ENCODE assay signal across 2 cellular contexts in genomic region chr3:97108136-97108535, GRCh38.
A peak's percentile ranks its signal among the peaks of the same experiment; 100 is the strongest.
TF ChIP-seq lines count a peak whose summit lies in the region.

No MANE protein-coding gene starts in this region.

TF ChIP-seq in HepG2, 621 proteins besides CTCF, POLR2A, EP300 and RAD21 (continued from another document):
- TF ChIP-seq SAFB2 (CRISPR knock-in tag; IDR thresholded peaks at IDR 0.05; ENCODE audit: borderline replicate concordance, low read depth) (no peak), CSRNP1 (CRISPR knock-in tag; IDR thresholded peaks at IDR 0.05) (no peak), ATF1 (CRISPR knock-in tag; IDR thresholded peaks at IDR 0.05) (no peak), ZNF441 (CRISPR knock-in tag; IDR thresholded peaks at IDR 0.05; ENCODE audit: borderline replicate concordance) (no peak), RFX3 (CRISPR knock-in tag; IDR thresholded peaks at IDR 0.05) (no peak), POLR2AphosphoS5 (IDR thresholded peaks at IDR 0.05; ENCODE audit: low read depth, low read length) (no peak), MAFF (IDR thresholded peaks at IDR 0.05; ENCODE audit: low read depth, low read length) (peak; percentile 96), ZNF44 (CRISPR knock-in tag; IDR thresholded peaks at IDR 0.05) (no peak), CENPX (CRISPR knock-in tag; IDR thresholded peaks at IDR 0.05) (no peak), ZNF451 (CRISPR knock-in tag; IDR thresholded peaks at IDR 0.05) (no peak)
- TF ChIP-seq, protein P1, sequence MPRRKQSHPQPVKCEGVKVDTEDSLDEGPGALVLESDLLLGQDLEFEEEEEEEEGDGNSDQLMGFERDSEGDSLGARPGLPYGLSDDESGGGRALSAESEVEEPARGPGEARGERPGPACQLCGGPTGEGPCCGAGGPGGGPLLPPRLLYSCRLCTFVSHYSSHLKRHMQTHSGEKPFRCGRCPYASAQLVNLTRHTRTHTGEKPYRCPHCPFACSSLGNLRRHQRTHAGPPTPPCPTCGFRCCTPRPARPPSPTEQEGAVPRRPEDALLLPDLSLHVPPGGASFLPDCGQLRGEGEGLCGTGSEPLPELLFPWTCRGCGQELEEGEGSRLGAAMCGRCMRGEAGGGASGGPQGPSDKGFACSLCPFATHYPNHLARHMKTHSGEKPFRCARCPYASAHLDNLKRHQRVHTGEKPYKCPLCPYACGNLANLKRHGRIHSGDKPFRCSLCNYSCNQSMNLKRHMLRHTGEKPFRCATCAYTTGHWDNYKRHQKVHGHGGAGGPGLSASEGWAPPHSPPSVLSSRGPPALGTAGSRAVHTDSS (CRISPR knock-in tag; conservative IDR thresholded peaks at IDR 0.05), result no peak

TF ChIP-seq in K562, 482 proteins besides CTCF, POLR2A, EP300 and RAD21 (continued from another document):
- TF ChIP-seq, protein P2, sequence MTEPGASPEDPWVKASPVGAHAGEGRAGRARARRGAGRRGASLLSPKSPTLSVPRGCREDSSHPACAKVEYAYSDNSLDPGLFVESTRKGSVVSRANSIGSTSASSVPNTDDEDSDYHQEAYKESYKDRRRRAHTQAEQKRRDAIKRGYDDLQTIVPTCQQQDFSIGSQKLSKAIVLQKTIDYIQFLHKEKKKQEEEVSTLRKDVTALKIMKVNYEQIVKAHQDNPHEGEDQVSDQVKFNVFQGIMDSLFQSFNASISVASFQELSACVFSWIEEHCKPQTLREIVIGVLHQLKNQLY (CRISPR knock-in tag; conservative IDR thresholded peaks at IDR 0.05), result no peak
- TF ChIP-seq IFI16 (CRISPR knock-in tag; IDR thresholded peaks at IDR 0.05) (no peak), PPARD (CRISPR knock-in tag; IDR thresholded peaks at IDR 0.05) (no peak), HDAC8 (tag; IDR thresholded peaks at IDR 0.05) (no peak), GABPB2 (CRISPR knock-in tag; conservative IDR thresholded peaks at IDR 0.05) (no peak), TRIM28 (IDR thresholded peaks at IDR 0.05) (no peak), ZNF445 (CRISPR knock-in tag; IDR thresholded peaks at IDR 0.05; ENCODE audit: low read depth) (no peak), CXXC5 (CRISPR knock-in tag; IDR thresholded peaks at IDR 0.05) (no peak), C11orf30 (IDR thresholded peaks at IDR 0.05; ENCODE audit: low read depth) (0 out of 2 replicates have a peak, but pooled peaks have one; percentile 10), TCF7 (IDR thresholded peaks at IDR 0.05; ENCODE audit: borderline replicate concordance) (no peak), TEAD4 (IDR thresholded peaks at IDR 0.05; ENCODE audit: low read length) (no peak), TEAD4 (CRISPR knock-in tag; IDR thresholded peaks at IDR 0.05; ENCODE audit: borderline replicate concordance) (no peak), MCM7 (IDR thresholded peaks at IDR 0.05) (no peak), ARNT (IDR thresholded peaks at IDR 0.05) (no peak), ZNF239 (CRISPR knock-in tag; IDR thresholded peaks at IDR 0.05) (no peak), JUN (IDR thresholded peaks at IDR 0.05; ENCODE audit: borderline replicate concordance, low read depth, low read length) (no peak), JUN (CRISPR knock-in tag; IDR thresholded peaks at IDR 0.05; ENCODE audit: borderline replicate concordance) (no peak), CAMTA2 (CRISPR knock-in tag; conservative IDR thresholded peaks at IDR 0.05) (no peak), JUND (IDR thresholded peaks at IDR 0.05; ENCODE audit: borderline replicate concordance, low read depth, low read length) (no peak), JUND (tag; IDR thresholded peaks at IDR 0.05; ENCODE audit: borderline replicate concordance, low read depth, low read length) (no peak), DACH1 (IDR thresholded peaks at IDR 0.05; ENCODE audit: partially characterized antibody) (no peak), ZNF717 (CRISPR knock-in tag; IDR thresholded peaks at IDR 0.05) (no peak), ZNF830 (CRISPR knock-in tag; IDR thresholded peaks at IDR 0.05) (no peak), BRCA1 (IDR thresholded peaks at IDR 0.05) (no peak), BRCA1 (CRISPR knock-in tag; IDR thresholded peaks at IDR 0.05) (no peak), ZNF24 (IDR thresholded peaks at IDR 0.05) (no peak), HDAC1 (IDR thresholded peaks at IDR 0.05) (no peak), MAFG (tag; conservative IDR thresholded peaks at IDR 0.05) (peak; percentile 49; the same call in 1 of the 2 replicates), MAFK (IDR thresholded peaks at IDR 0.05; ENCODE audit: low read length) (peak; percentile 61)
- TF ChIP-seq, protein P3, sequence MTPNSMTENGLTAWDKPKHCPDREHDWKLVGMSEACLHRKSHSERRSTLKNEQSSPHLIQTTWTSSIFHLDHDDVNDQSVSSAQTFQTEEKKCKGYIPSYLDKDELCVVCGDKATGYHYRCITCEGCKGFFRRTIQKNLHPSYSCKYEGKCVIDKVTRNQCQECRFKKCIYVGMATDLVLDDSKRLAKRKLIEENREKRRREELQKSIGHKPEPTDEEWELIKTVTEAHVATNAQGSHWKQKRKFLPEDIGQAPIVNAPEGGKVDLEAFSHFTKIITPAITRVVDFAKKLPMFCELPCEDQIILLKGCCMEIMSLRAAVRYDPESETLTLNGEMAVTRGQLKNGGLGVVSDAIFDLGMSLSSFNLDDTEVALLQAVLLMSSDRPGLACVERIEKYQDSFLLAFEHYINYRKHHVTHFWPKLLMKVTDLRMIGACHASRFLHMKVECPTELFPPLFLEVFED (CRISPR knock-in tag; conservative IDR thresholded peaks at IDR 0.05), result no peak
TF ChIP-seq in K562: peak in this region for 4.
